In genomic region chr6:32226434-32226833, GRCh38 we compare ENCODE assay signal across 26 cellular contexts.
"Had no signal": no experiment of that assay in that cellular context is flagged by ENCODE, and none has a peak within 500 bp of the region (broad histone marks: within the 10 kb centered on the region; RNA-seq: fewer than 3 reads in every experiment).

No MANE protein-coding gene starts in this region.

- H3K4me1 Mint-ChIP-seq: brain had no signal

- ATAC-seq: activated CD8-positive, alpha-beta T cell treated with anti-CD3 and anti-CD28 coated beads, Interleukin-2, amount 10 ng/mL, durations not matched to agents 7 days and 5 days; esophagus mucosa; left ventricle myocardium superior; pancreas; psoas muscle had no signal

- DNase-seq: activated CD4-positive, alpha-beta T cell treated with anti-CD3 and anti-CD28 coated beads, Interleukin-2, amount 10 ng/mL, durations not matched to agents 7 days and 5 days; activated CD4-positive, CD25-positive, alpha-beta regulatory T cell treated with anti-CD3 and anti-CD28 coated beads, Interleukin-2, amount 50 U/mL, for 72 hours; activated CD8-positive, alpha-beta T cell treated with anti-CD3 and anti-CD28 coated beads, Interleukin-2, amount 10 ng/mL, durations not matched to agents 7 days and 5 days; activated gamma-delta T cell treated with Interleukin-2 at 50 U/mL for 16 hours; anterior cingulate cortex; caudate nucleus; dermis blood vessel endothelial cell; effector CD8-positive, alpha-beta T cell; foreskin melanocyte; glutamatergic neuron; hippocampal formation; left ventricle myocardium superior; mammary epithelial cell; nephron progenitor cell; pancreas; psoas muscle; spleen; stimulated activated CD4-positive, alpha-beta T cell treated with anti-CD3 and anti-CD28 coated beads, Interleukin-4, amount 100 ng/mL, for 1 hour; substantia nigra; tibial artery had no signal

- H3K27me3 Mint-ChIP-seq: activated CD4-positive, alpha-beta T cell treated with anti-CD3 and anti-CD28 coated beads, Interleukin-2, amount 10 ng/mL, durations not matched to agents 7 days and 5 days; activated naive CD4-positive, alpha-beta T cell treated with anti-CD3 and anti-CD28 coated beads, Interleukin-2, amount 50 U/mL, for 24 hours; stimulated activated naive CD8-positive, alpha-beta T cell treated with anti-CD3 and anti-CD28 coated beads, Interleukin-15, Interleukin-2, amounts not matched to agents 100 ng/mL and 50 ng/mL, for 24 hours had no signal

- H3K27ac Mint-ChIP-seq: activated CD4-positive, alpha-beta T cell treated with anti-CD3 and anti-CD28 coated beads, Interleukin-2, amount 10 ng/mL, durations not matched to agents 7 days and 5 days; activated CD8-positive, alpha-beta T cell treated with anti-CD3 and anti-CD28 coated beads, Interleukin-2, amount 10 ng/mL, durations not matched to agents 7 days and 5 days; activated naive CD4-positive, alpha-beta T cell treated with anti-CD3 and anti-CD28 coated beads, Interleukin-2, amount 50 U/mL, for 24 hours; activated T-helper 1 cell treated with anti-CD3 and anti-CD28 coated beads, Interleukin-12 subunit alpha, Interleukin-12 subunit beta, Interleukin-2, Interleukin-4 antibody, amounts not matched to agents 30 ng/mL and 10 ng/mL and 1 ng/mL, durations not matched to agents 14 hours and 24 hours and 36 hours; brain; nephron progenitor cell; stimulated activated naive CD8-positive, alpha-beta T cell treated with anti-CD3 and anti-CD28 coated beads, Interleukin-15, Interleukin-2, amounts not matched to agents 100 ng/mL and 50 ng/mL, for 24 hours; T-helper 2 cell treated with Interferon-gamma antibody and Interleukin-4, amounts not matched to agents 5 μg/mL and 100 μg/mL, for 36 hours had no signal

- H3K36me3 Mint-ChIP-seq: activated naive CD4-positive, alpha-beta T cell treated with anti-CD3 and anti-CD28 coated beads, Interleukin-2, amount 50 U/mL, for 24 hours; brain had no signal

- H3K4me3 Mint-ChIP-seq: activated CD4-positive, alpha-beta T cell treated with anti-CD3 and anti-CD28 coated beads, Interleukin-2, amount 10 ng/mL, durations not matched to agents 7 days and 5 days; activated CD8-positive, alpha-beta T cell treated with anti-CD3 and anti-CD28 coated beads, Interleukin-2, amount 10 ng/mL, durations not matched to agents 7 days and 5 days; activated naive CD4-positive, alpha-beta T cell treated with anti-CD3 and anti-CD28 coated beads, Interleukin-2, amount 50 U/mL, for 24 hours; activated T-helper 1 cell treated with anti-CD3 and anti-CD28 coated beads, Interleukin-12 subunit alpha, Interleukin-12 subunit beta, Interleukin-2, Interleukin-4 antibody, amounts not matched to agents 30 ng/mL and 10 ng/mL and 1 ng/mL, durations not matched to agents 14 hours and 24 hours and 36 hours; brain; nephron progenitor cell; stimulated activated naive CD8-positive, alpha-beta T cell treated with anti-CD3 and anti-CD28 coated beads, Interleukin-15, Interleukin-2, amounts not matched to agents 100 ng/mL and 50 ng/mL, for 24 hours; T-helper 2 cell treated with Interferon-gamma antibody and Interleukin-4, amounts not matched to agents 5 μg/mL and 100 μg/mL, for 36 hours had no signal

- H3K9me3 Mint-ChIP-seq: activated CD4-positive, alpha-beta T cell treated with anti-CD3 and anti-CD28 coated beads, Interleukin-2, amount 10 ng/mL, durations not matched to agents 7 days and 5 days; activated naive CD4-positive, alpha-beta T cell treated with anti-CD3 and anti-CD28 coated beads, Interleukin-2, amount 50 U/mL, for 24 hours; activated T-helper 1 cell treated with anti-CD3 and anti-CD28 coated beads, Interleukin-12 subunit alpha, Interleukin-12 subunit beta, Interleukin-2, Interleukin-4 antibody, amounts not matched to agents 30 ng/mL and 10 ng/mL and 1 ng/mL, durations not matched to agents 14 hours and 24 hours and 36 hours; brain; nephron progenitor cell; stimulated activated naive CD8-positive, alpha-beta T cell treated with anti-CD3 and anti-CD28 coated beads, Interleukin-15, Interleukin-2, amounts not matched to agents 100 ng/mL and 50 ng/mL, for 24 hours; T-helper 2 cell treated with Interferon-gamma antibody and Interleukin-4, amounts not matched to agents 5 μg/mL and 100 μg/mL, for 36 hours had no signal
